ENCODE assay signal across 17 cellular contexts in genomic region chr12:25496098-25496587, GRCh38. TPM values are rescaled to one million over a fixed set of nuclear protein-coding genes. Genes with fewer than 3 reads are reported as not detected.
A peak's percentile ranks its signal among the peaks of the same experiment; 100 is the strongest.
DNase-seq lines count a peak whose midpoint lies in the region; TF ChIP-seq lines count a peak whose summit lies in the region.
"Had no signal": no experiment of that assay in that cellular context is flagged by ENCODE, and none has a peak within 500 bp of the region (broad histone marks: within the 10 kb centered on the region; RNA-seq: fewer than 3 reads in every experiment).

No MANE protein-coding gene starts in this region.

- H4K20me1 ChIP-seq in mammary epithelial cell (ENCODE audit: insufficient read depth, low read length) (no peaks in the 10 kb centered on the region), hepatocyte (ENCODE audit: insufficient read depth, poor library complexity, severe bottlenecking) (no peaks in the 10 kb centered on the region)

- H3K4me1 ChIP-seq in mammary epithelial cell (ENCODE audit: insufficient read depth, low read length) (peaks cover 27% of the 10 kb centered on the region), breast epithelium (no peaks in the 10 kb centered on the region), hepatocyte (ENCODE audit: insufficient read depth) (peaks cover 9% of the 10 kb centered on the region)
- H3K4me1 ChIP-seq: body of pancreas had no signal

- DNase-seq in mammary epithelial cell (no peak), breast epithelium (ENCODE audit: low spot score in 2 of 2) (no peak), cardiac fibroblast (ENCODE audit: low read depth in 2 of 2) (peak; percentile 18 to 28), hepatocyte (ENCODE audit: low spot score) (peak; percentile 8), NCI-H446 (lab: John Stamatoyannopoulos, UW) (no peak), H4 (ENCODE audit: low spot score) (no peak), SK-N-DZ (ENCODE audit: low spot score) (no peak), HuH-7 (ENCODE audit: low spot score) (no peak)
- DNase-seq: 8988T; activated gamma-delta T cell treated with Interleukin-2 at 50 U/mL for 16 hours; body of pancreas; COR-L47; effector memory CD4-positive, alpha-beta T cell had no signal

- CTCF ChIA-PET in mammary epithelial cell (lab: Charles Lee; ENCODE audit: low non-redundant PET), result no interaction called here

- 74% methylated on average over 5 of the region's 5 CpGs for WGBS in mammary epithelial cell (ENCODE audit: low coverage, missing lambda C conversion rate)
- 39% methylated on average over 5 of the region's 5 CpGs for WGBS in hepatocyte (ENCODE audit: low lambda C conversion rate, missing lambda C conversion rate)

- intact Hi-C loops in mammary epithelial cell (cut with micrococcal nuclease) (loop anchor here (5.0 kb wide), 1 partner anchor 461 kb away; the partner anchor contains the start of gene RASSF8), breast epithelium (cut with DNase I; ENCODE audit: low total_unique reads) (no loop called here)

- H3K27me3 ChIP-seq in mammary epithelial cell (ENCODE audit: insufficient read depth, low read length) (no peaks in the 10 kb centered on the region), breast epithelium (no peaks in the 10 kb centered on the region), hepatocyte (no peaks in the 10 kb centered on the region)
- H3K27me3 ChIP-seq: body of pancreas had no signal

- TF ChIP-seq POLR2A in breast epithelium (IDR thresholded peaks at IDR 0.05), result no peak

- H3K79me2 ChIP-seq in mammary epithelial cell (ENCODE audit: insufficient read depth, low read length) (no peaks in the 10 kb centered on the region), hepatocyte (no peaks in the 10 kb centered on the region)

- dilution Hi-C loops in mammary epithelial cell (cut with HindIII; ENCODE audit: low sequenced_read_pairs), result no loop called here

- no peaks in the 10 kb centered on the region for H3K9me2 ChIP-seq in hepatocyte (replicated peaks; ENCODE audit: insufficient read depth)

- BruUV-seq in mammary epithelial cell (replicated peaks; lab: Mats Ljungman, UMichigan), result no TSS peak

- H2AFZ ChIP-seq in mammary epithelial cell (ENCODE audit: low read depth, low read length), result no peak overlapping the region
- no peak overlapping the region for H2AFZ ChIP-seq in hepatocyte

- peak overlapping the region; percentile 74 for H3K27ac ChIP-seq in mammary epithelial cell (ENCODE audit: insufficient read depth, low read depth, low read length)
- no peak overlapping the region for H3K27ac ChIP-seq in breast epithelium
- peak overlapping the region; percentile 56 for H3K27ac ChIP-seq in hepatocyte
- H3K27ac ChIP-seq: body of pancreas, VCaP had no signal

- TF ChIP-seq CTCF in mammary epithelial cell (conservative IDR thresholded peaks at IDR 0.05 in 1 of 2, IDR thresholded peaks at IDR 0.05 in 1 of 2; ENCODE audit: extremely low read depth in 1 of 2, insufficient read depth in 1 of 2, low read depth in 1 of 2, low read length in 2 of 2) (no peak), breast epithelium (IDR thresholded peaks at IDR 0.05) (no peak), cardiac fibroblast (IDR thresholded peaks at IDR 0.05; ENCODE audit: low read depth, low read length) (no peak), hepatocyte (IDR thresholded peaks at IDR 0.05; ENCODE audit: poor library complexity) (no peak)

- no peak overlapping the region for H3K9ac ChIP-seq in mammary epithelial cell (ENCODE audit: insufficient read depth, low read length)

- in situ Hi-C loops in mammary epithelial cell (cut with MboI; ENCODE audit: low sequenced_read_pairs in 2 of 2), result no loop called here

- no peaks in the 10 kb centered on the region for H3K36me3 ChIP-seq in mammary epithelial cell (ENCODE audit: insufficient read depth, low read length)
- H3K36me3 ChIP-seq in breast epithelium, result no peaks in the 10 kb centered on the region
- no peaks in the 10 kb centered on the region for H3K36me3 ChIP-seq in hepatocyte (replicated peaks; ENCODE audit: insufficient read depth, low read depth)

- H3K4me3 ChIP-seq in mammary epithelial cell (replicated peaks in 1 of 3; ENCODE audit: insufficient read depth in 1 of 3, low read depth in 2 of 3, low read length in 3 of 3), result no peak overlapping the region
- no peak overlapping the region for H3K4me3 ChIP-seq in breast epithelium
- no peak overlapping the region for H3K4me3 ChIP-seq in cardiac fibroblast (replicated peaks in 1 of 2; ENCODE audit: low read depth in 2 of 2, low read length in 2 of 2)
- H3K4me3 ChIP-seq in hepatocyte, result no peak overlapping the region
- H3K4me3 ChIP-seq: body of pancreas had no signal

- H3K9me3 ChIP-seq in mammary epithelial cell (replicated peaks; ENCODE audit: insufficient read depth, low read length) (peaks cover 4% of the 10 kb centered on the region), breast epithelium (no peaks in the 10 kb centered on the region), hepatocyte (ENCODE audit: low read depth) (no peaks in the 10 kb centered on the region)
- H3K9me3 ChIP-seq: body of pancreas had no signal

- H3K4me2 ChIP-seq in mammary epithelial cell (ENCODE audit: insufficient read depth, low read depth, low read length), result peak overlapping the region; percentile 0
- no peak overlapping the region for H3K4me2 ChIP-seq in hepatocyte

RNA-seq across cellular contexts. Expression of gene LMNTD1, which starts 56.9 kb away (rescaled TPM):
- 1 to 10 TPM in 1 of 2 donors, under 1 TPM in 1; 0.33 to 1.2 TPM for total RNA-seq in mammary epithelial cell
- polyA plus RNA-seq in mammary epithelial cell, result 0.28 TPM
- not detected for polyA minus RNA-seq in mammary epithelial cell
- not detected for total RNA-seq in breast epithelium
- total RNA-seq in hepatocyte, result 0.87 TPM in 1 of 2 replicates, not detected in the other
- 0.55 TPM in 1 of 2 replicates, not detected in the other for polyA plus RNA-seq in hepatocyte
- total RNA-seq in H4 (2014; rRNA removed; shearing (Covaris generic)), result not detected in 2 replicates
- polyA plus RNA-seq in SK-N-DZ (2014; cell fraction: cytosol; rRNA removed), result not detected in 2 replicates
- not detected in 2 replicates for polyA plus RNA-seq in SK-N-DZ (2014; cell fraction: nucleus; rRNA removed)
- total RNA-seq: activated CD8-positive, alpha-beta memory T cell treated with anti-CD3 and anti-CD28 coated beads for 36 hours; lower leg skin; MCF 10A had no signal

Comparison
In these comparisons a context has a peak if more than half of its experiments do, and no peak if none do; other contexts are left out.
1. H3K27ac ChIP-seq: peak in mammary epithelial cell (single experiment) and hepatocyte (single experiment); none in breast epithelium (0 of 2).
2. DNase-seq: peak in cardiac fibroblast (2 of 2) and hepatocyte (single experiment); none in mammary epithelial cell (single experiment), breast epithelium (0 of 2), NCI-H446 (0 of 2), H4 (single experiment), SK-N-DZ (single experiment) and HuH-7 (single experiment).